ENCODE assay signal across 8 cellular contexts in genomic region chr4:139655116-139655515, GRCh38. TPM values are rescaled to one million over a fixed set of nuclear protein-coding genes. Genes with fewer than 3 reads are reported as not detected.
DNase-seq lines count a peak whose midpoint lies in the region; ATAC-seq lines count a peak whose summit lies in the region.

No MANE protein-coding gene starts in this region.

- peak; percentile 5 for DNase-seq in DMS53 treated with DMSO at 0.1 percent for 48 hours (lab: John Stamatoyannopoulos, UW; ENCODE audit: unreplicated experiment)
- DNase-seq in NCI-H460 (ENCODE audit: extremely low read depth, low read depth) = peak; percentile 43
- DNase-seq in cerebellar cortex (ENCODE audit: low spot score) = peak; percentile 59
- peak; percentile 37 for DNase-seq in myocyte (ENCODE audit: low read depth)
- DNase-seq in NCI-H128 (lab: John Stamatoyannopoulos, UW; ENCODE audit: unreplicated experiment) = no peak
- DNase-seq in NCI-H510A treated with DMSO at 0.1 percent for 48 hours (lab: John Stamatoyannopoulos, UW) = no peak

- peak; percentile 43 for ATAC-seq in GM21529 (IDR thresholded peaks at IDR 0.05; ENCODE audit: unreplicated experiment)
- no peak for ATAC-seq in HG03175 (IDR thresholded peaks at IDR 0.05; ENCODE audit: unreplicated experiment)

RNA-seq across cellular contexts. Expression of gene MGST2, which starts 10.5 kb away (rescaled TPM):
- total RNA-seq in NCI-H460 (2014; rRNA removed; shearing (Covaris generic)) = 38.6 and 39.8 TPM in 2 replicates
- polyA plus RNA-seq in NCI-H460 (2014; cell fraction: nucleus; rRNA removed) = 45.4 and 55.4 TPM in 2 replicates
- 16.1 and 17.8 TPM in 2 replicates for total RNA-seq in myocyte
- polyA plus RNA-seq in myocyte (2012) = 17.1 TPM

Comparison
In these comparisons a context has a peak if more than half of its experiments do, and no peak if none do; other contexts are left out.
1. DNase-seq: peak in DMS53 treated with DMSO at 0.1 percent for 48 hours (single experiment), NCI-H460 (single experiment), cerebellar cortex (single experiment) and myocyte (single experiment); none in NCI-H128 (single experiment) and NCI-H510A treated with DMSO at 0.1 percent for 48 hours (single experiment).